In genomic region chr4:164779811-164780216, GRCh38 we compare ENCODE assay signal across 8 cellular contexts. TPM values are rescaled to one million over a fixed set of nuclear protein-coding genes. Genes with fewer than 3 reads are reported as not detected.
A peak's percentile ranks its signal among the peaks of the same experiment; 100 is the strongest.
DNase-seq lines count a peak whose midpoint lies in the region; ATAC-seq, FAIRE-seq and TF ChIP-seq lines count a peak whose summit lies in the region.

No MANE protein-coding gene starts in this region.

- no peak overlapping the region for H3K27ac ChIP-seq in colonic mucosa

- no peaks in the 10 kb centered on the region for H3K27me3 ChIP-seq in colonic mucosa

- DNase-seq in COLO668 (lab: John Stamatoyannopoulos, UW; ENCODE audit: unreplicated experiment) (peak; percentile 6), GM12891 (ENCODE audit: insufficient read length, low spot score) (peak; percentile 13), NCI-H748 treated with DMSO at 0.1 percent for 48 hours (lab: John Stamatoyannopoulos, UW) (peak; percentile 20), colonic mucosa (peak; percentile 26), mesothelial cell of epicardium (ENCODE audit: low spot score in 2 of 2, unreplicated experiment in 2 of 2) (peak in 1 of 2 experiments; percentile 48), posterior vena cava (ENCODE audit: low spot score) (no peak)

- no peaks in the 10 kb centered on the region for H3K36me3 ChIP-seq in colonic mucosa

- H3K36me3 Mint-ChIP-seq in mesothelial cell of epicardium = no peaks in the 10 kb centered on the region

- no peaks in the 10 kb centered on the region for H3K9me3 Mint-ChIP-seq in mesothelial cell of epicardium

- no peak overlapping the region for H3K9ac ChIP-seq in colonic mucosa (ENCODE audit: low read depth in 2 of 2, low read length in 2 of 2)

- TF ChIP-seq CTCF in colonic mucosa (IDR thresholded peaks at IDR 0.05) (peak; percentile 66), mesothelial cell of epicardium (IDR thresholded peaks at IDR 0.05; ENCODE audit: unreplicated experiment) (peak; percentile 83)

- H3K27ac Mint-ChIP-seq in mesothelial cell of epicardium = no peak overlapping the region

- peak; percentile 80 for ATAC-seq in HG02938 (IDR thresholded peaks at IDR 0.05; ENCODE audit: unreplicated experiment)
- no peak for ATAC-seq in HG03469 (IDR thresholded peaks at IDR 0.05; ENCODE audit: unreplicated experiment)

- H3K4me1 Mint-ChIP-seq in mesothelial cell of epicardium = peaks cover 24% of the 10 kb centered on the region

- intact Hi-C loops in colonic mucosa (cut with DNase I) (loop anchor here (10.0 kb wide), 1 partner anchor 315 kb away; no protein-coding TSS in a partner anchor), posterior vena cava (cut with DNase I) (no loop called here)

- H3K9me3 ChIP-seq in colonic mucosa = no peaks in the 10 kb centered on the region

- H3K27me3 Mint-ChIP-seq in mesothelial cell of epicardium (ENCODE audit: low read depth) = no peaks in the 10 kb centered on the region

- H3K4me3 Mint-ChIP-seq in mesothelial cell of epicardium = no peak overlapping the region

- no peak for TF ChIP-seq POLR2A in GM12891 (IDR thresholded peaks at IDR 0.05; ENCODE audit: low read depth, low read length)

- H3K4me1 ChIP-seq in colonic mucosa = peaks cover 4% of the 10 kb centered on the region

- FAIRE-seq in GM12891 (lab: Jason Lieb, UNC) = peak; percentile 9

- no peak overlapping the region for H3K4me3 ChIP-seq in colonic mucosa

TF ChIP-seq in GM12891, 5 proteins besides CTCF, POLR2A, EP300 and RAD21:
- TF ChIP-seq POU2F2 (IDR thresholded peaks at IDR 0.05; ENCODE audit: low read depth, low read length) = no peak
- TF ChIP-seq TAF1 (IDR thresholded peaks at IDR 0.05; ENCODE audit: low read depth, low read length) = no peak
- no peak for TF ChIP-seq SPI1 (IDR thresholded peaks at IDR 0.05; ENCODE audit: low read depth, low read length)
- TF ChIP-seq PAX5 (IDR thresholded peaks at IDR 0.05; ENCODE audit: insufficient read depth, low read length, severe bottlenecking) = no peak
- no peak for TF ChIP-seq POLR2AphosphoS5 (IDR thresholded peaks at IDR 0.05; ENCODE audit: low read depth, low read length)

RNA-seq across cellular contexts. Expression of gene SMIM31, which starts 25.9 kb away (rescaled TPM):
- polyA plus RNA-seq in GM12891 (2012; ENCODE audit: low read depth, missing spikeins) = not detected
- 10 to 100 TPM; 21.0 to 31.0 TPM for total RNA-seq in colonic mucosa
- not detected in 3 replicates for total RNA-seq in mesothelial cell of epicardium
- total RNA-seq in posterior vena cava = not detected

Comparison
In these comparisons a context has a peak if more than half of its experiments do, and no peak if none do; other contexts are left out.
1. RNA of gene SMIM31, which starts 25.9 kb away (total RNA-seq): 21.0 to 31.0 TPM in colonic mucosa; not detected in mesothelial cell of epicardium and not detected in posterior vena cava; every median in the first group is over 10 times any median in the second.